In the genomic region with DNA sequence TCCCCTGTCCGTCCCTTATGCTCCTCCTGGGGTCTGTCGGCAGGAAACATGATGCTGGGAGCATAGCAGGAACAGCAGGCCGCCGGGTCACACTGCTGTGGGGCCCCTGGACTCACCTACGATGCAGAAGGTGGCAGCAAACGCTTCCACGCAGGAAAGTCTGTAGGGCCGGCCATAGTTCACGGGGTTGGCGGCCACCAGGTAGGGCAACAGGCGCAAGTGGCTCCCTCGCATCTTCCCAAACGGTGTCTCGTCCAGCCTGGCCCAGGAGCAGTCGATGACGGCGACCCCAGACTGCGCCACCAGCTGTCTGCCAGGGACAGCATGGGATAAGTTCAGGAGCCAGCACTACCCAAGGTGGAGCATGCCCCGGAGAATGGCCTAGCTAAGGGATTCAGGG, we compare ENCODE assay signal across 8 cellular contexts. TPM values are rescaled to one million over a fixed set of nuclear protein-coding genes. Genes with fewer than 3 reads are reported as not detected.
A peak's percentile ranks its signal among the peaks of the same experiment; 100 is the strongest.
DNase-seq lines count a peak whose midpoint lies in the region; ATAC-seq and TF ChIP-seq lines count a peak whose summit lies in the region.

No MANE protein-coding gene starts in this region.

- H3K9me3 Mint-ChIP-seq in activated CD4-positive, alpha-beta T cell treated with anti-CD3 and anti-CD28 coated beads, Interleukin-2, amount 10 ng/mL, durations not matched to agents 24 days and 14 days, result no peaks in the 10 kb centered on the region
- no peaks in the 10 kb centered on the region for H3K9me3 Mint-ChIP-seq in activated naive CD8-positive, alpha-beta T cell (ENCODE audit: low read depth)

- TF ChIP-seq CTCF in kidney epithelial cell (IDR thresholded peaks at IDR 0.05; ENCODE audit: insufficient read depth, low read length, poor library complexity, severe bottlenecking), result no peak

- no peaks in the 10 kb centered on the region for H3K36me3 ChIP-seq in kidney epithelial cell (ENCODE audit: control insufficient read depth, insufficient read depth, low read length)

- peaks cover 8% of the 10 kb centered on the region for H3K36me3 Mint-ChIP-seq in activated CD4-positive, alpha-beta T cell treated with anti-CD3 and anti-CD28 coated beads, Interleukin-2, amount 10 ng/mL, durations not matched to agents 24 days and 14 days (ENCODE audit: low read depth)
- no peaks in the 10 kb centered on the region for H3K36me3 Mint-ChIP-seq in activated naive CD8-positive, alpha-beta T cell

- peak overlapping the region; percentile 81 for H3K27ac ChIP-seq in substantia nigra (ENCODE audit: low read depth, low read length, poor library complexity, severe bottlenecking)

- peak overlapping the region; percentile 78 for H3K27ac Mint-ChIP-seq in activated CD4-positive, alpha-beta T cell treated with anti-CD3 and anti-CD28 coated beads, Interleukin-2, amount 10 ng/mL, durations not matched to agents 24 days and 14 days
- no peak overlapping the region for H3K27ac Mint-ChIP-seq in activated naive CD8-positive, alpha-beta T cell

- H3K4me3 Mint-ChIP-seq in activated CD4-positive, alpha-beta T cell treated with anti-CD3 and anti-CD28 coated beads, Interleukin-2, amount 10 ng/mL, durations not matched to agents 24 days and 14 days, result peak overlapping the region; percentile 92
- peak overlapping the region; percentile 88 for H3K4me3 Mint-ChIP-seq in activated naive CD8-positive, alpha-beta T cell

- DNase-seq in activated CD4-positive, alpha-beta T cell treated with anti-CD3 and anti-CD28 coated beads, Interleukin-2, amount 10 ng/mL, durations not matched to agents 24 days and 14 days, result no peak
- no peak for DNase-seq in activated CD4-positive, alpha-beta T cell treated with anti-CD3 and anti-CD28 coated beads, Interleukin-2, amount 50 U/mL, for 48 hours
- DNase-seq in kidney epithelial cell (ENCODE audit: low read depth) (no peak), substantia nigra (lab: John Stamatoyannopoulos, UW) (no peak), COLO829 (ENCODE audit: low spot score) (no peak), ecto neural progenitor cell (ENCODE audit: low spot score) (no peak)

- no peak for ATAC-seq in HG03432 (IDR thresholded peaks at IDR 0.05; ENCODE audit: unreplicated experiment)

- peaks cover 27% of the 10 kb centered on the region for H3K4me1 Mint-ChIP-seq in activated CD4-positive, alpha-beta T cell treated with anti-CD3 and anti-CD28 coated beads, Interleukin-2, amount 10 ng/mL, durations not matched to agents 24 days and 14 days
- peaks cover 28% of the 10 kb centered on the region for H3K4me1 Mint-ChIP-seq in activated naive CD8-positive, alpha-beta T cell (ENCODE audit: low read depth)

- peak overlapping the region; percentile 68 for H3K4me3 ChIP-seq in kidney epithelial cell (ENCODE audit: low read depth, low read length)

- intact Hi-C loops in activated CD4-positive, alpha-beta T cell treated with anti-CD3 and anti-CD28 coated beads, Interleukin-2, amount 10 ng/mL, durations not matched to agents 24 days and 14 days (cut with micrococcal nuclease), result loop anchor here (2.0 to 5.0 kb wide), 2 partner anchors 40 to 72 kb away; partner anchors contain the start of gene UQCC4

- H3K27me3 ChIP-seq in kidney epithelial cell (ENCODE audit: control insufficient read depth, insufficient read depth, low read length), result no peaks in the 10 kb centered on the region

- H3K27me3 Mint-ChIP-seq in activated CD4-positive, alpha-beta T cell treated with anti-CD3 and anti-CD28 coated beads, Interleukin-2, amount 10 ng/mL, durations not matched to agents 24 days and 14 days, result no peaks in the 10 kb centered on the region
- H3K27me3 Mint-ChIP-seq in activated naive CD8-positive, alpha-beta T cell, result no peaks in the 10 kb centered on the region

RNA-seq across cellular contexts. Expression of gene TSR3, which starts 1.0 kb away (rescaled TPM):
- 81.5 and 88.2 TPM in 2 replicates for total RNA-seq in activated CD4-positive, alpha-beta T cell treated with anti-CD3 and anti-CD28 coated beads, Interleukin-2, amount 10 ng/mL, durations not matched to agents 24 days and 14 days
- 138 and 144 TPM in 2 replicates for total RNA-seq in kidney epithelial cell

RNA-seq across cellular contexts. Expression of gene GNPTG, which starts 1.0 kb away (rescaled TPM):
- total RNA-seq in activated CD4-positive, alpha-beta T cell treated with anti-CD3 and anti-CD28 coated beads, Interleukin-2, amount 10 ng/mL, durations not matched to agents 24 days and 14 days, result 23.3 and 23.9 TPM in 2 replicates
- 103 and 104 TPM in 2 replicates for total RNA-seq in kidney epithelial cell

RNA-seq across cellular contexts. Expression of gene BAIAP3, which starts 17.2 kb away (rescaled TPM):
- 0.30 TPM in 1 of 2 replicates, not detected in the other for total RNA-seq in activated CD4-positive, alpha-beta T cell treated with anti-CD3 and anti-CD28 coated beads, Interleukin-2, amount 10 ng/mL, durations not matched to agents 24 days and 14 days
- total RNA-seq in kidney epithelial cell, result 1.2 and 5.8 TPM in 2 replicates

RNA-seq across cellular contexts. Expression of gene UBE2I, which starts 41.3 kb away (rescaled TPM):
- total RNA-seq in activated CD4-positive, alpha-beta T cell treated with anti-CD3 and anti-CD28 coated beads, Interleukin-2, amount 10 ng/mL, durations not matched to agents 24 days and 14 days, result 269 and 278 TPM in 2 replicates
- 129 and 139 TPM in 2 replicates for total RNA-seq in kidney epithelial cell
